1 cellular context compared by ENCODE assay signal in the genomic region with DNA sequence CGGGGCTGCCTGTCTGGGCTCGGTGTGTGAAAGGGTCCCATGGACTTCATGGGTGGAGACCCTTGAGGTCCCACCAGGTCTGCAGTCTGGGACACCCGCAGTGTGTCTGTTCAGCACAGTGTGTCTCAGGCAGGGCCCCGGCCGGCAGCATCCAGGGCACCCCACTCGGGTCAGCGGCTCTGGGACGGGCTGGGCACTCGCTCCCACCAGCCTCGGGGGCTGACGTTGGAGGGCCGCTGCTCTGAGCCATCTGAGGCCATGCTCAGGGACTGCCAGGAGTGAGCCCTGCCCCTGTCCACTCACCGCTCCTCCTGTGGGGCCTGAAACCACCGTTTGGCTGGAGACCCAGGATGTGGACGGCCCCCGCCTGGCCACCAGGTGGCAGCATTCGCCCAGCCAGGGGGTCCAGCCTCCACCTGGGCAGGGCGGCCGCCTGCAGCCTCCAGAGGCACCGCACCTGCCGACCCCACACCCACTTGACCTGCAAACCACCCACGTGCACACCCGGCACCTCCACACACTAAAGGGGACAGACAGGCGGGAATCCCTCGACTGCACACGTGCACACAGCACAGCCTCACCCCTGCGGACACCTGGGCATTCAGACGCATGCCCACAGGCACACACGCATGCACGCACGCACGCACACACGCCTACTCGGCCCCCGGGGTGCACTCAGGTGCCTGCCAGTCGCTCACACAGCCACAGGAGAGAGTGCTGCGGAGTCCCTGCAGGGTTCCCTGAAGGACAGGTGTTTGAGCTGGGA.
TF ChIP-seq lines count a peak whose summit lies in the region.

No MANE protein-coding gene starts in this region.

TF ChIP-seq in HepG2, 621 proteins besides CTCF, POLR2A, EP300 and RAD21 (continued from another document and continues in another):
- TF ChIP-seq, protein P1, sequence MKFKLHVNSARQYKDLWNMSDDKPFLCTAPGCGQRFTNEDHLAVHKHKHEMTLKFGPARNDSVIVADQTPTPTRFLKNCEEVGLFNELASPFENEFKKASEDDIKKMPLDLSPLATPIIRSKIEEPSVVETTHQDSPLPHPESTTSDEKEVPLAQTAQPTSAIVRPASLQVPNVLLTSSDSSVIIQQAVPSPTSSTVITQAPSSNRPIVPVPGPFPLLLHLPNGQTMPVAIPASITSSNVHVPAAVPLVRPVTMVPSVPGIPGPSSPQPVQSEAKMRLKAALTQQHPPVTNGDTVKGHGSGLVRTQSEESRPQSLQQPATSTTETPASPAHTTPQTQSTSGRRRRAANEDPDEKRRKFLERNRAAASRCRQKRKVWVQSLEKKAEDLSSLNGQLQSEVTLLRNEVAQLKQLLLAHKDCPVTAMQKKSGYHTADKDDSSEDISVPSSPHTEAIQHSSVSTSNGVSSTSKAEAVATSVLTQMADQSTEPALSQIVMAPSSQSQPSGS (CRISPR knock-in tag; IDR thresholded peaks at IDR 0.05), result peak; percentile 40; the same call in 1 of the 2 replicates
- TF ChIP-seq ATF7-NPFF (CRISPR knock-in tag; IDR thresholded peaks at IDR 0.05; ENCODE audit: low read depth) (0 out of 2 replicates have a peak, but pooled peaks have one; percentile 31), SNAI1 (CRISPR knock-in tag; IDR thresholded peaks at IDR 0.05; ENCODE audit: borderline replicate concordance) (no peak), YEATS2 (CRISPR knock-in tag; IDR thresholded peaks at IDR 0.05; ENCODE audit: borderline replicate concordance) (peak; percentile 75), SMYD3 (CRISPR knock-in tag; IDR thresholded peaks at IDR 0.05) (no peak), PHF20 (CRISPR knock-in tag; IDR thresholded peaks at IDR 0.05) (no peak), TCF7L2 (IDR thresholded peaks at IDR 0.05; ENCODE audit: low read depth, low read length) (no peak), ZNF296 (CRISPR knock-in tag; conservative IDR thresholded peaks at IDR 0.05) (peak; percentile 54; the same call in 1 of the 2 replicates), ZNF101 (CRISPR knock-in tag; IDR thresholded peaks at IDR 0.05; ENCODE audit: borderline replicate concordance, low read depth) (no peak), MBD4 (IDR thresholded peaks at IDR 0.05; ENCODE audit: borderline replicate concordance, low read length) (no peak), NBN (conservative IDR thresholded peaks at IDR 0.05) (no peak), MIXL1 (CRISPR knock-in tag; IDR thresholded peaks at IDR 0.05) (no peak), ZSCAN25 (CRISPR knock-in tag; IDR thresholded peaks at IDR 0.05) (peak; percentile 100), ZFP82 (CRISPR knock-in tag; IDR thresholded peaks at IDR 0.05; ENCODE audit: borderline replicate concordance) (no peak), ZNF777 (CRISPR knock-in tag; IDR thresholded peaks at IDR 0.05) (0 out of 2 replicates have a peak, but pooled peaks have one; percentile 26), PHF8 (CRISPR knock-in tag; IDR thresholded peaks at IDR 0.05) (no peak; the same call in 1 of the 2 replicates), ARHGAP35 (CRISPR knock-in tag; IDR thresholded peaks at IDR 0.05; ENCODE audit: borderline replicate concordance) (no peak; the same call in 1 of the 2 replicates)
- TF ChIP-seq, protein P2, sequence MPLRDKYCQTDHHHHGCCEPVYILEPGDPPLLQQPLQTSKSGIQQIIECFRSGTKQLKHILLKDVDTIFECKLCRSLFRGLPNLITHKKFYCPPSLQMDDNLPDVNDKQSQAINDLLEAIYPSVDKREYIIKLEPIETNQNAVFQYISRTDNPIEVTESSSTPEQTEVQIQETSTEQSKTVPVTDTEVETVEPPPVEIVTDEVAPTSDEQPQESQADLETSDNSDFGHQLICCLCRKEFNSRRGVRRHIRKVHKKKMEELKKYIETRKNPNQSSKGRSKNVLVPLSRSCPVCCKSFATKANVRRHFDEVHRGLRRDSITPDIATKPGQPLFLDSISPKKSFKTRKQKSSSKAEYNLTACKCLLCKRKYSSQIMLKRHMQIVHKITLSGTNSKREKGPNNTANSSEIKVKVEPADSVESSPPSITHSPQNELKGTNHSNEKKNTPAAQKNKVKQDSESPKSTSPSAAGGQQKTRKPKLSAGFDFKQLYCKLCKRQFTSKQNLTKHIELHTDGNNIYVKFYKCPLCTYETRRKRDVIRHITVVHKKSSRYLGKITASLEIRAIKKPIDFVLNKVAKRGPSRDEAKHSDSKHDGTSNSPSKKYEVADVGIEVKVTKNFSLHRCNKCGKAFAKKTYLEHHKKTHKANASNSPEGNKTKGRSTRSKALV (CRISPR knock-in tag; IDR thresholded peaks at IDR 0.05), result no peak; the same call in 1 of the 2 replicates
- TF ChIP-seq, protein P3, sequence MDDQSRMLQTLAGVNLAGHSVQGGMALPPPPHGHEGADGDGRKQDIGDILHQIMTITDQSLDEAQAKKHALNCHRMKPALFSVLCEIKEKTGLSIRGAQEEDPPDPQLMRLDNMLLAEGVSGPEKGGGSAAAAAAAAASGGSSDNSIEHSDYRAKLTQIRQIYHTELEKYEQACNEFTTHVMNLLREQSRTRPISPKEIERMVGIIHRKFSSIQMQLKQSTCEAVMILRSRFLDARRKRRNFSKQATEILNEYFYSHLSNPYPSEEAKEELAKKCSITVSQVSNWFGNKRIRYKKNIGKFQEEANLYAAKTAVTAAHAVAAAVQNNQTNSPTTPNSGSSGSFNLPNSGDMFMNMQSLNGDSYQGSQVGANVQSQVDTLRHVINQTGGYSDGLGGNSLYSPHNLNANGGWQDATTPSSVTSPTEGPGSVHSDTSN (CRISPR knock-in tag; IDR thresholded peaks at IDR 0.05; ENCODE audit: borderline replicate concordance), result no peak
- TF ChIP-seq, protein P4, sequence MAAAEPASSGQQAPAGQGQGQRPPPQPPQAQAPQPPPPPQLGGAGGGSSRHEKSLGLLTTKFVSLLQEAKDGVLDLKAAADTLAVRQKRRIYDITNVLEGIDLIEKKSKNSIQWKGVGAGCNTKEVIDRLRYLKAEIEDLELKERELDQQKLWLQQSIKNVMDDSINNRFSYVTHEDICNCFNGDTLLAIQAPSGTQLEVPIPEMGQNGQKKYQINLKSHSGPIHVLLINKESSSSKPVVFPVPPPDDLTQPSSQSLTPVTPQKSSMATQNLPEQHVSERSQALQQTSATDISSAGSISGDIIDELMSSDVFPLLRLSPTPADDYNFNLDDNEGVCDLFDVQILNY (CRISPR knock-in tag; conservative IDR thresholded peaks at IDR 0.05), result no peak
- TF ChIP-seq, protein P5, sequence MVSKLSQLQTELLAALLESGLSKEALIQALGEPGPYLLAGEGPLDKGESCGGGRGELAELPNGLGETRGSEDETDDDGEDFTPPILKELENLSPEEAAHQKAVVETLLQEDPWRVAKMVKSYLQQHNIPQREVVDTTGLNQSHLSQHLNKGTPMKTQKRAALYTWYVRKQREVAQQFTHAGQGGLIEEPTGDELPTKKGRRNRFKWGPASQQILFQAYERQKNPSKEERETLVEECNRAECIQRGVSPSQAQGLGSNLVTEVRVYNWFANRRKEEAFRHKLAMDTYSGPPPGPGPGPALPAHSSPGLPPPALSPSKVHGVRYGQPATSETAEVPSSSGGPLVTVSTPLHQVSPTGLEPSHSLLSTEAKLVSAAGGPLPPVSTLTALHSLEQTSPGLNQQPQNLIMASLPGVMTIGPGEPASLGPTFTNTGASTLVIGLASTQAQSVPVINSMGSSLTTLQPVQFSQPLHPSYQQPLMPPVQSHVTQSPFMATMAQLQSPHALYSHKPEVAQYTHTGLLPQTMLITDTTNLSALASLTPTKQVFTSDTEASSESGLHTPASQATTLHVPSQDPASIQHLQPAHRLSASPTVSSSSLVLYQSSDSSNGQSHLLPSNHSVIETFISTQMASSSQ (IDR thresholded peaks at IDR 0.05; ENCODE audit: low read depth), result no peak
- TF ChIP-seq, protein P5 (CRISPR knock-in tag; IDR thresholded peaks at IDR 0.05; ENCODE audit: borderline replicate concordance), result peak; percentile 65; the same call in 1 of the 2 replicates
- TF ChIP-seq, protein P6, sequence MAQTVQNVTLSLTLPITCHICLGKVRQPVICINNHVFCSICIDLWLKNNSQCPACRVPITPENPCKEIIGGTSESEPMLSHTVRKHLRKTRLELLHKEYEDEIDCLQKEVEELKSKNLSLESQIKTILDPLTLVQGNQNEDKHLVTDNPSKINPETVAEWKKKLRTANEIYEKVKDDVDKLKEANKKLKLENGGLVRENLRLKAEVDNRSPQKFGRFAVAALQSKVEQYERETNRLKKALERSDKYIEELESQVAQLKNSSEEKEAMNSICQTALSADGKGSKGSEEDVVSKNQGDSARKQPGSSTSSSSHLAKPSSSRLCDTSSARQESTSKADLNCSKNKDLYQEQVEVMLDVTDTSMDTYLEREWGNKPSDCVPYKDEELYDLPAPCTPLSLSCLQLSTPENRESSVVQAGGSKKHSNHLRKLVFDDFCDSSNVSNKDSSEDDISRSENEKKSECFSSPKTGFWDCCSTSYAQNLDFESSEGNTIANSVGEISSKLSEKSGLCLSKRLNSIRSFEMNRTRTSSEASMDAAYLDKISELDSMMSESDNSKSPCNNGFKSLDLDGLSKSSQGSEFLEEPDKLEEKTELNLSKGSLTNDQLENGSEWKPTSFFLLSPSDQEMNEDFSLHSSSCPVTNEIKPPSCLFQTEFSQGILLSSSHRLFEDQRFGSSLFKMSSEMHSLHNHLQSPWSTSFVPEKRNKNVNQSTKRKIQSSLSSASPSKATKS (CRISPR knock-in tag; IDR thresholded peaks at IDR 0.05), result no peak
- TF ChIP-seq, protein P7, sequence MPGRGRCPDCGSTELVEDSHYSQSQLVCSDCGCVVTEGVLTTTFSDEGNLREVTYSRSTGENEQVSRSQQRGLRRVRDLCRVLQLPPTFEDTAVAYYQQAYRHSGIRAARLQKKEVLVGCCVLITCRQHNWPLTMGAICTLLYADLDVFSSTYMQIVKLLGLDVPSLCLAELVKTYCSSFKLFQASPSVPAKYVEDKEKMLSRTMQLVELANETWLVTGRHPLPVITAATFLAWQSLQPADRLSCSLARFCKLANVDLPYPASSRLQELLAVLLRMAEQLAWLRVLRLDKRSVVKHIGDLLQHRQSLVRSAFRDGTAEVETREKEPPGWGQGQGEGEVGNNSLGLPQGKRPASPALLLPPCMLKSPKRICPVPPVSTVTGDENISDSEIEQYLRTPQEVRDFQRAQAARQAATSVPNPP (CRISPR knock-in tag; IDR thresholded peaks at IDR 0.05), result no peak
- TF ChIP-seq, protein P8, sequence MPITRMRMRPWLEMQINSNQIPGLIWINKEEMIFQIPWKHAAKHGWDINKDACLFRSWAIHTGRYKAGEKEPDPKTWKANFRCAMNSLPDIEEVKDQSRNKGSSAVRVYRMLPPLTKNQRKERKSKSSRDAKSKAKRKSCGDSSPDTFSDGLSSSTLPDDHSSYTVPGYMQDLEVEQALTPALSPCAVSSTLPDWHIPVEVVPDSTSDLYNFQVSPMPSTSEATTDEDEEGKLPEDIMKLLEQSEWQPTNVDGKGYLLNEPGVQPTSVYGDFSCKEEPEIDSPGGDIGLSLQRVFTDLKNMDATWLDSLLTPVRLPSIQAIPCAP (CRISPR knock-in tag; IDR thresholded peaks at IDR 0.05; ENCODE audit: low read depth), result no peak
- TF ChIP-seq, protein P9, sequence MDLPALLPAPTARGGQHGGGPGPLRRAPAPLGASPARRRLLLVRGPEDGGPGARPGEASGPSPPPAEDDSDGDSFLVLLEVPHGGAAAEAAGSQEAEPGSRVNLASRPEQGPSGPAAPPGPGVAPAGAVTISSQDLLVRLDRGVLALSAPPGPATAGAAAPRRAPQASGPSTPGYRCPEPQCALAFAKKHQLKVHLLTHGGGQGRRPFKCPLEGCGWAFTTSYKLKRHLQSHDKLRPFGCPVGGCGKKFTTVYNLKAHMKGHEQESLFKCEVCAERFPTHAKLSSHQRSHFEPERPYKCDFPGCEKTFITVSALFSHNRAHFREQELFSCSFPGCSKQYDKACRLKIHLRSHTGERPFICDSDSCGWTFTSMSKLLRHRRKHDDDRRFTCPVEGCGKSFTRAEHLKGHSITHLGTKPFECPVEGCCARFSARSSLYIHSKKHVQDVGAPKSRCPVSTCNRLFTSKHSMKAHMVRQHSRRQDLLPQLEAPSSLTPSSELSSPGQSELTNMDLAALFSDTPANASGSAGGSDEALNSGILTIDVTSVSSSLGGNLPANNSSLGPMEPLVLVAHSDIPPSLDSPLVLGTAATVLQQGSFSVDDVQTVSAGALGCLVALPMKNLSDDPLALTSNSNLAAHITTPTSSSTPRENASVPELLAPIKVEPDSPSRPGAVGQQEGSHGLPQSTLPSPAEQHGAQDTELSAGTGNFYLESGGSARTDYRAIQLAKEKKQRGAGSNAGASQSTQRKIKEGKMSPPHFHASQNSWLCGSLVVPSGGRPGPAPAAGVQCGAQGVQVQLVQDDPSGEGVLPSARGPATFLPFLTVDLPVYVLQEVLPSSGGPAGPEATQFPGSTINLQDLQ (CRISPR knock-in tag; IDR thresholded peaks at IDR 0.05), result 0 out of 2 replicates have a peak, but pooled peaks have one; percentile 64
- TF ChIP-seq, protein P10, sequence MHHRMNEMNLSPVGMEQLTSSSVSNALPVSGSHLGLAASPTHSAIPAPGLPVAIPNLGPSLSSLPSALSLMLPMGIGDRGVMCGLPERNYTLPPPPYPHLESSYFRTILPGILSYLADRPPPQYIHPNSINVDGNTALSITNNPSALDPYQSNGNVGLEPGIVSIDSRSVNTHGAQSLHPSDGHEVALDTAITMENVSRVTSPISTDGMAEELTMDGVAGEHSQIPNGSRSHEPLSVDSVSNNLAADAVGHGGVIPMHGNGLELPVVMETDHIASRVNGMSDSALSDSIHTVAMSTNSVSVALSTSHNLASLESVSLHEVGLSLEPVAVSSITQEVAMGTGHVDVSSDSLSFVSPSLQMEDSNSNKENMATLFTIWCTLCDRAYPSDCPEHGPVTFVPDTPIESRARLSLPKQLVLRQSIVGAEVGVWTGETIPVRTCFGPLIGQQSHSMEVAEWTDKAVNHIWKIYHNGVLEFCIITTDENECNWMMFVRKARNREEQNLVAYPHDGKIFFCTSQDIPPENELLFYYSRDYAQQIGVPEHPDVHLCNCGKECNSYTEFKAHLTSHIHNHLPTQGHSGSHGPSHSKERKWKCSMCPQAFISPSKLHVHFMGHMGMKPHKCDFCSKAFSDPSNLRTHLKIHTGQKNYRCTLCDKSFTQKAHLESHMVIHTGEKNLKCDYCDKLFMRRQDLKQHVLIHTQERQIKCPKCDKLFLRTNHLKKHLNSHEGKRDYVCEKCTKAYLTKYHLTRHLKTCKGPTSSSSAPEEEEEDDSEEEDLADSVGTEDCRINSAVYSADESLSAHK (CRISPR knock-in tag; IDR thresholded peaks at IDR 0.05; ENCODE audit: borderline replicate concordance), result no peak
